ENCODE assay signal across 15 cellular contexts in the genomic region with DNA sequence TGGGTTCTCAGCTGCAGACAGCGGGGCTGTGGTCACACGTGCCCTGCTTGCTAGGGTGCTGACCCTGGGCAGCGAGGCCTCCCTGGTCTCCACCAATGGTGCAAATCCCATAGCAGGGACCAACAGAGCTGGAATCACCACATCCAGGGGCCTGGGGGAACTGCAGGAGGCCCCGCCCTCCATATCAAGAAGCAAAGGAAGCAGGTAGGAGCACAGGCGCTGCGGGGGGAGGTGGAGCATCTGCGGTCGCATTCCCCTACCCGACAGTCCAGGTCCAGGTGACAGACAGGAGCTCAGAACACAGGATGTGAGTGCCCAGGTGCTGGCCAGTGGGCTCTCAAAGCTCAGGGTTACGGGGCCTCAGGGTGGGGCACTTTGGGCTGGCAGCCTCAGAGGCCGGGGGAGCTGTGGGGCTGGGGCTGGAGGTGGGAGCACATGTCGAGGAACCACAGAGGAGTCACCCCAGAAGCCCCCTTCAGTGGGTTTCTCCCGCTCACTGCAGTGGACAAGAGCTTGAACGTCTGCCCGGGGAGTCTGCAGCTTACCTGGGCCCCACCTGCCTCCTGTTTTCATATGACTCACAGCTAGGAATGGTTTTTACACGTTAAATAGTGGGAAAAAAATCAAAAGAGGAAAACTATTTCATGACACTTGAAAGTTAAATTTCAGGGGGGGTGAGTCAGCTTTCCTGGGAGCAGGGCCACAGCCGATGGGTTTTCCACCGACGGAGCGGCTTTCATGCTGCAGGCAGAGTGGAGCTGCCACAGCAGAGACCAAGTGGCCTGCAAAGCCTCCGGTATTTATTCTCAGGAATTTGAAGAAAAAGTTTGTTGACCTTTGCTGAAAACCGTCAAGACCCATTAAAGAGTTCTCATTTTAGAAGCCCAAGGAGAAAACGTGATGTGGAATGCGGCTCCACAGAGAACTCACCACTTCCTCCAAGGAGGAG.
"Had no signal": no experiment of that assay in that cellular context is flagged by ENCODE, and none has a peak within 500 bp of the region (broad histone marks: within the 10 kb centered on the region; RNA-seq: fewer than 3 reads in every experiment).

No MANE protein-coding gene starts in this region.

- DNase-seq: activated CD4-positive, alpha-beta memory T cell treated with anti-CD3 and anti-CD28 coated beads, Interleukin-2, amount 10 ng/mL, durations not matched to agents 7 days and 5 days; activated CD4-positive, alpha-beta T cell treated with anti-CD3 and anti-CD28 coated beads for 36 hours; activated CD8-positive, alpha-beta memory T cell treated with anti-CD3 and anti-CD28 coated beads, Interleukin-2, amount 50 U/mL, for 4 hours; activated naive CD4-positive, alpha-beta T cell treated with anti-CD3 and anti-CD28 coated beads for 36 hours; central memory CD4-positive, alpha-beta T cell; effector memory CD4-positive, alpha-beta T cell; T-cell; T1000; tibial artery had no signal

- H3K4me3 ChIP-seq: coronary artery, right atrium auricular region, skin epidermis, tibial artery had no signal

- ATAC-seq: activated CD4-positive, alpha-beta T cell treated with anti-CD3 and anti-CD28 coated beads for 36 hours; left lobe of liver; T-cell had no signal

- H3K27me3 Mint-ChIP-seq: activated CD4-positive, alpha-beta memory T cell treated with anti-CD3 and anti-CD28 coated beads, Interleukin-2, amount 10 ng/mL, durations not matched to agents 7 days and 5 days had no signal

- H3K9me3 ChIP-seq: neutrophil, right atrium auricular region, tibial artery had no signal

- H3K4me1 Mint-ChIP-seq: activated CD4-positive, alpha-beta memory T cell treated with anti-CD3 and anti-CD28 coated beads, Interleukin-2, amount 10 ng/mL, durations not matched to agents 7 days and 5 days; activated CD4-positive, alpha-beta T cell treated with anti-CD3 and anti-CD28 coated beads for 36 hours; T-cell had no signal

- H3K27ac Mint-ChIP-seq: activated CD4-positive, alpha-beta memory T cell treated with anti-CD3 and anti-CD28 coated beads, Interleukin-2, amount 10 ng/mL, durations not matched to agents 7 days and 5 days; activated CD4-positive, alpha-beta T cell treated with anti-CD3 and anti-CD28 coated beads for 36 hours; activated naive CD4-positive, alpha-beta T cell treated with anti-CD3 and anti-CD28 coated beads for 36 hours; T-cell had no signal

- H3K27ac ChIP-seq: coronary artery, epithelial cell of prostate, neutrophil, right atrium auricular region, skin epidermis, tibial artery had no signal

- H3K4me3 Mint-ChIP-seq: activated CD4-positive, alpha-beta memory T cell treated with anti-CD3 and anti-CD28 coated beads, Interleukin-2, amount 10 ng/mL, durations not matched to agents 7 days and 5 days; activated CD4-positive, alpha-beta T cell treated with anti-CD3 and anti-CD28 coated beads for 36 hours; activated naive CD4-positive, alpha-beta T cell treated with anti-CD3 and anti-CD28 coated beads for 36 hours; T-cell had no signal

- H3K36me3 ChIP-seq: neutrophil, right atrium auricular region, tibial artery had no signal

- H3K36me3 Mint-ChIP-seq: T-cell had no signal

- H3K27me3 ChIP-seq: right atrium auricular region had no signal

- H3K4me1 ChIP-seq: right atrium auricular region, tibial artery had no signal

- H3K9me3 Mint-ChIP-seq: activated CD4-positive, alpha-beta memory T cell treated with anti-CD3 and anti-CD28 coated beads, Interleukin-2, amount 10 ng/mL, durations not matched to agents 7 days and 5 days; activated naive CD4-positive, alpha-beta T cell treated with anti-CD3 and anti-CD28 coated beads for 36 hours; T-cell had no signal
